Comparison of ENCODE assay signal across 8 cellular contexts in the genomic region with DNA sequence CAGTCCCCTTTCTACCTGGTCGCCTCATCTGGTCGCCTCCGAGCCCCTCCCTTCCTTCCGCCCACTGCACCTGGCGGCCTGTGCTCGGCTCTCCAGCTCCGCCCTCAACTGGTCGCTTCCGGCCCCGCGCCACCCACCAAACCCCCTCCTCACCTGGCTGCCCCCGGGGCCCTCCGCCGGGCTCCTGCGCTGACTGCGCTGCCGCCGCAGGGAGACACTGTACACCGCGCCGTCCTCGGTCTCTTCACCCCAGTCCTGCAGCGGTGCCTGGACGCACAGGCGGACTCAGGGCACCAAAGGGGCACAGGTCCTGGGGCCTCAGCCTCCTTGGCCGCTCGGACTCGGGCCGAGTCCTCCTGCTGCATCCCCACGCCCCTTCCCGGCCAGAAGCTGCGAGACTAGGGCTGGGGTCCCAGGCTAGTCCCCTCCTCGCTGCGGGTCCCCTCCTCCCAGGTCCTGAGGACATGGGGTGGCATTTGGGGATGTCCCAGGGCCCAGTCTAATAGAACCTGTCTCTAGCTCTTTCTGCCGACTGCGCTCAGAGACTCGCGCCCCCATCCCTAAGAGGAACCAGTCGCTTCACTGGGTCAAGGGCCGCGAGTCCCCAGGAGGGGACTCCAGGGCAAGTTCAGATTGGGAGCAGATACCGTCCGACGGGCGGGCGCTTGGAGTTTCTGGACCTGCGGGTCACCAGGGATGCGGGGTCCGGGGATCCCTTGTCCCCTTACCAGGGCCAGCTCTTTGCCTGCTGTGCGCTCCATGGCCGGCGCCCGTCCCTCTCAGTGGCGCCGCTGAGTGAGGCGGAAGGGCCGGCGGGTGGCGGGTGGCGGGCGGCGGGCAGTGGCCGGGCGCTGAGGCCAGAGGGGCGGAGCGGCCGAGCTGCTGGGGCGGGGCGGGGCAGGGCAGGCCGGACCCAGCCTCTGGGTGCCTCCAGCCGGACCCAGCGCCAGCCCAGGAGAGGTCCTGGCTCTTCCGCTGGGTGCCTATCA. TPM values are rescaled to one million over a fixed set of nuclear protein-coding genes. Genes with fewer than 3 reads are reported as not detected.
DNase-seq lines count a peak whose midpoint lies in the region; ATAC-seq and TF ChIP-seq lines count a peak whose summit lies in the region.
"Had no signal": no experiment of that assay in that cellular context is flagged by ENCODE, and none has a peak within 500 bp of the region (broad histone marks: within the 10 kb centered on the region; RNA-seq: fewer than 3 reads in every experiment).

A gene with protein sequence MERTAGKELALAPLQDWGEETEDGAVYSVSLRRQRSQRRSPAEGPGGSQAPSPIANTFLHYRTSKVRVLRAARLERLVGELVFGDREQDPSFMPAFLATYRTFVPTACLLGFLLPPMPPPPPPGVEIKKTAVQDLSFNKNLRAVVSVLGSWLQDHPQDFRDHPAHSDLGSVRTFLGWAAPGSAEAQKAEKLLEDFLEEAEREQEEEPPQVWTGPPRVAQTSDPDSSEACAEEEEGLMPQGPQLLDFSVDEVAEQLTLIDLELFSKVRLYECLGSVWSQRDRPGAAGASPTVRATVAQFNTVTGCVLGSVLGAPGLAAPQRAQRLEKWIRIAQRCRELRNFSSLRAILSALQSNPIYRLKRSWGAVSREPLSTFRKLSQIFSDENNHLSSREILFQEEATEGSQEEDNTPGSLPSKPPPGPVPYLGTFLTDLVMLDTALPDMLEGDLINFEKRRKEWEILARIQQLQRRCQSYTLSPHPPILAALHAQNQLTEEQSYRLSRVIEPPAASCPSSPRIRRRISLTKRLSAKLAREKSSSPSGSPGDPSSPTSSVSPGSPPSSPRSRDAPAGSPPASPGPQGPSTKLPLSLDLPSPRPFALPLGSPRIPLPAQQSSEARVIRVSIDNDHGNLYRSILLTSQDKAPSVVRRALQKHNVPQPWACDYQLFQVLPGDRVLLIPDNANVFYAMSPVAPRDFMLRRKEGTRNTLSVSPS (minus strand): TSS at position 797 of the 989 bp plus-strand sequence. CDS start 36 bp downstream, at position 761.

- peaks cover 88% of the 10 kb centered on the region for H3K27me3 ChIP-seq in left ventricle myocardium inferior (ENCODE audit: low read depth)

- H3K27ac Mint-ChIP-seq in activated CD8-positive, alpha-beta memory T cell treated with anti-CD3 and anti-CD28 coated beads, Interleukin-2, amount 10 ng/mL, durations not matched to agents 7 days and 5 days = no peak within 1 kb of the TSS

- DNase-seq in RKO (ENCODE audit: low spot score) (peak; percentile 66), left ventricle myocardium inferior (peak; percentile 67), retina (peak; percentile 61), NCI-H187 (lab: John Stamatoyannopoulos, UW) (no peak)
- no peak for DNase-seq in activated CD8-positive, alpha-beta memory T cell treated with anti-CD3 and anti-CD28 coated beads, Interleukin-2, amount 10 ng/mL, durations not matched to agents 7 days and 5 days

- ATAC-seq in GM19395 (IDR thresholded peaks at IDR 0.05; ENCODE audit: unreplicated experiment) = no peak
- no peak for ATAC-seq in activated CD8-positive, alpha-beta memory T cell treated with anti-CD3 and anti-CD28 coated beads, Interleukin-2, amount 10 ng/mL, durations not matched to agents 7 days and 5 days

- H3K36me3 ChIP-seq in HEK293 (ENCODE audit: control insufficient read depth in 2 of 2, insufficient read depth in 1 of 2, low read length in 2 of 2) (no peaks in the 10 kb centered on the region), left ventricle myocardium inferior (no peaks in the 10 kb centered on the region)

- no peaks in the 10 kb centered on the region for H3K9me3 Mint-ChIP-seq in activated CD8-positive, alpha-beta memory T cell treated with anti-CD3 and anti-CD28 coated beads, Interleukin-2, amount 10 ng/mL, durations not matched to agents 7 days and 5 days (ENCODE audit: low read depth)

- CTCF ChIA-PET in HEK293 (lab: Yijun Ruan, JAX) = interaction anchor here (0.6 to 8.3 kb wide), 4 partner anchors 12 to 92 kb away, joined by 3 to 66 read pairs (median 8); a partner anchor contains a TSS
- CTCF ChIA-PET in activated CD8-positive, alpha-beta memory T cell treated with anti-CD3 and anti-CD28 coated beads, Interleukin-2, amount 10 ng/mL, durations not matched to agents 7 days and 5 days (lab: Charles Lee) = interaction anchor here (1.4 to 5.4 kb wide), 2 partner anchors 37 to 42 kb away, joined by 3 to 61 read pairs; a partner anchor contains a TSS

- no peak within 1 kb of the TSS for H3K4me3 Mint-ChIP-seq in activated CD8-positive, alpha-beta memory T cell treated with anti-CD3 and anti-CD28 coated beads, Interleukin-2, amount 10 ng/mL, durations not matched to agents 7 days and 5 days

- H3K36me3 Mint-ChIP-seq in activated CD8-positive, alpha-beta memory T cell treated with anti-CD3 and anti-CD28 coated beads, Interleukin-2, amount 10 ng/mL, durations not matched to agents 7 days and 5 days = no peaks in the 10 kb centered on the region

- POLR2A ChIA-PET in HEK293 (lab: Yijun Ruan, JAX) = interaction anchor here (0.5 to 1.4 kb wide), 3 partner anchors 12 to 38 kb away, joined by 3 to 5 read pairs (median 4); no protein-coding TSS in a partner anchor

- peaks cover 28% of the 10 kb centered on the region for H3K4me1 Mint-ChIP-seq in activated CD8-positive, alpha-beta memory T cell treated with anti-CD3 and anti-CD28 coated beads, Interleukin-2, amount 10 ng/mL, durations not matched to agents 7 days and 5 days

- H3K4me3 ChIP-seq in HEK293 (ENCODE audit: low read depth, low read length) (peak within 1 kb of the TSS; percentile 36), left ventricle myocardium inferior (peak within 1 kb of the TSS; percentile 66)

- intact Hi-C loops in left ventricle myocardium inferior (cut with micrococcal nuclease) = no loop called here

- TF ChIP-seq CTCF in HEK293 (tag by site-specific recombination; IDR thresholded peaks at IDR 0.05) (no peak), left ventricle myocardium inferior (IDR thresholded peaks at IDR 0.05; ENCODE audit: borderline replicate concordance) (no peak)

- peaks cover 78% of the 10 kb centered on the region for H3K27me3 Mint-ChIP-seq in activated CD8-positive, alpha-beta memory T cell treated with anti-CD3 and anti-CD28 coated beads, Interleukin-2, amount 10 ng/mL, durations not matched to agents 7 days and 5 days

- H3K9me3 ChIP-seq in HEK293 (ENCODE audit: control insufficient read depth, insufficient read depth, low read depth, low read length) = no peaks in the 10 kb centered on the region
- no peaks in the 10 kb centered on the region for H3K9me3 ChIP-seq in left ventricle myocardium inferior (replicated peaks)

- H3K27ac ChIP-seq in HEK293 (ENCODE audit: extremely low read depth, low read depth, low read length) (no peak within 1 kb of the TSS), left ventricle myocardium inferior (replicated peaks) (peak within 1 kb of the TSS; percentile 84)

- H3K4me1 ChIP-seq in HEK293 (ENCODE audit: control insufficient read depth, insufficient read depth, low read length) (no peaks in the 10 kb centered on the region), left ventricle myocardium inferior (peaks cover 53% of the 10 kb centered on the region)

TF ChIP-seq in HEK293, 187 proteins besides CTCF, POLR2A, EP300 and RAD21 (continues in another document):
- TF ChIP-seq REPIN1 (tag by site-specific recombination; IDR thresholded peaks at IDR 0.05; ENCODE audit: low read depth) = no peak
- TF ChIP-seq ZNF335 (tag by site-specific recombination; conservative IDR thresholded peaks at IDR 0.05) = 0 out of 2 replicates have a peak, but pooled peaks have one; percentile 15
- peak; percentile 46 for TF ChIP-seq EGR2 (tag by site-specific recombination; IDR thresholded peaks at IDR 0.05; ENCODE audit: low read depth)
- TF ChIP-seq WT1 (tag by site-specific recombination; IDR thresholded peaks at IDR 0.05) = no peak
- TF ChIP-seq ZNF248 (tag by site-specific recombination; IDR thresholded peaks at IDR 0.05) = no peak
- no peak for TF ChIP-seq ZNF10 (tag by site-specific recombination; IDR thresholded peaks at IDR 0.05)
- TF ChIP-seq ZFHX2 (tag by site-specific recombination; conservative IDR thresholded peaks at IDR 0.05) = peak; percentile 57
- TF ChIP-seq, protein P1, sequence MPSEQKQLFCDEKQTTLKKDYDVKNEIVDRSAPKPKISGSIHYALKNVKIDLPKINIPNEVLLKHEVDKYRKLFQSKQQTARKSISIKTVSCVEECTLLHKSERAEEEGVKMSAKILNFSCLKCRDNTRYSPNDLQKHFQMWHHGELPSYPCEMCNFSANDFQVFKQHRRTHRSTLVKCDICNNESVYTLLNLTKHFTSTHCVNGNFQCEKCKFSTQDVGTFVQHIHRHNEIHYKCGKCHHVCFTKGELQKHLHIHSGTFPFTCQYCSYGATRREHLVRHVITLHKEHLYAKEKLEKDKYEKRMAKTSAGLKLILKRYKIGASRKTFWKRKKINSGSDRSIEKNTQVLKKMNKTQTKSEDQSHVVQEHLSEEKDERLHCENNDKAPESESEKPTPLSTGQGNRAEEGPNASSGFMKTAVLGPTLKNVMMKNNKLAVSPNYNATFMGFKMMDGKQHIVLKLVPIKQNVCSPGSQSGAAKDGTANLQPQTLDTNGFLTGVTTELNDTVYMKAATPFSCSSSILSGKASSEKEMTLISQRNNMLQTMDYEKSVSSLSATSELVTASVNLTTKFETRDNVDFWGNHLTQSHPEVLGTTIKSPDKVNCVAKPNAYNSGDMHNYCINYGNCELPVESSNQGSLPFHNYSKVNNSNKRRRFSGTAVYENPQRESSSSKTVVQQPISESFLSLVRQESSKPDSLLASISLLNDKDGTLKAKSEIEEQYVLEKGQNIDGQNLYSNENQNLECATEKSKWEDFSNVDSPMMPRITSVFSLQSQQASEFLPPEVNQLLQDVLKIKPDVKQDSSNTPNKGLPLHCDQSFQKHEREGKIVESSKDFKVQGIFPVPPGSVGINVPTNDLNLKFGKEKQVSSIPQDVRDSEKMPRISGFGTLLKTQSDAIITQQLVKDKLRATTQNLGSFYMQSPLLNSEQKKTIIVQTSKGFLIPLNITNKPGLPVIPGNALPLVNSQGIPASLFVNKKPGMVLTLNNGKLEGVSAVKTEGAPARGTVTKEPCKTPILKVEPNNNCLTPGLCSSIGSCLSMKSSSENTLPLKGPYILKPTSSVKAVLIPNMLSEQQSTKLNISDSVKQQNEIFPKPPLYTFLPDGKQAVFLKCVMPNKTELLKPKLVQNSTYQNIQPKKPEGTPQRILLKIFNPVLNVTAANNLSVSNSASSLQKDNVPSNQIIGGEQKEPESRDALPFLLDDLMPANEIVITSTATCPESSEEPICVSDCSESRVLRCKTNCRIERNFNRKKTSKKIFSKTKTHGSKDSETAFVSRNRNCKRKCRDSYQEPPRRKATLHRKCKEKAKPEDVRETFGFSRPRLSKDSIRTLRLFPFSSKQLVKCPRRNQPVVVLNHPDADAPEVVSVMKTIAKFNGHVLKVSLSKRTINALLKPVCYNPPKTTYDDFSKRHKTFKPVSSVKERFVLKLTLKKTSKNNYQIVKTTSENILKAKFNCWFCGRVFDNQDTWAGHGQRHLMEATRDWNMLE (tag by site-specific recombination; conservative IDR thresholded peaks at IDR 0.05; ENCODE audit: low read depth) = no peak
- no peak for TF ChIP-seq ZNF423 (tag by site-specific recombination; IDR thresholded peaks at IDR 0.05)
- TF ChIP-seq OVOL3 (tag by site-specific recombination; IDR thresholded peaks at IDR 0.05) = no peak

RNA-seq across cellular contexts. Expression of the gene that starts here (rescaled TPM):
- total RNA-seq in left ventricle myocardium inferior = 9.2 TPM
- total RNA-seq in activated CD8-positive, alpha-beta memory T cell treated with anti-CD3 and anti-CD28 coated beads, Interleukin-2, amount 10 ng/mL, durations not matched to agents 7 days and 5 days = not detected
- total RNA-seq: mononuclear cell had no signal

Comparison
In these comparisons a context has a peak if more than half of its experiments do, and no peak if none do; other contexts are left out.
1. RNA of the gene that starts here (total RNA-seq): 9.2 TPM in left ventricle myocardium inferior (single experiment); not detected in activated CD8-positive, alpha-beta memory T cell treated with anti-CD3 and anti-CD28 coated beads, Interleukin-2, amount 10 ng/mL, durations not matched to agents 7 days and 5 days; every median in the first group is over 10 times any median in the second.
2. DNase-seq: peak in RKO (single experiment), left ventricle myocardium inferior (single experiment) and retina (single experiment); none in NCI-H187 (0 of 2) and activated CD8-positive, alpha-beta memory T cell treated with anti-CD3 and anti-CD28 coated beads, Interleukin-2, amount 10 ng/mL, durations not matched to agents 7 days and 5 days (single experiment).